Comparison of ENCODE assay signal across 1 cellular context in the genomic region with DNA sequence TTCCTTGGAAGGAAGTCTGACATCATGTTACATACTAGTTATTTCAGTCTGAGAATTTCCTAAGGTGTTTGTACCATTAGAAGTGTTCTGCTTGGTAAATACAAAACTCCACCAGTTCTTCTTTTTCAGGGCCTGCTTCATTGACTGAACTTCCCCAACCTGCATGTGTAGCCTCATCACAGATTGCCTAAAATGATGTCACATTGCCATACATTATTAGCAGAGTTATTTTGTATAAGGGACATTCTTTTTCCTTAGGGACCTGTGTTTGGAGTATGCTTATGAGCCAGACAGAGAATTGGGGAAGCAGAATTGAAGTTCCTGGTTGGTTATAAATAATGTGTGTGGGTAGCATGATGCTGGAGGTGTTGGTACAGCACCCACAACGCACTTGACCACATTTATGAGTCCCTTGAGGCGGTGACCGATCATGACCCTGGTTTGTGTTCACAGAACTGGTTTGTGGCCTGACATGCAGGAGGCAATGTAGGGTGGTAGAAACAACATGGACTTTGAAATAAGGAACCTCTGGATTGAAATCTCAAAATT.
TF ChIP-seq lines count a peak whose summit lies in the region.

No MANE protein-coding gene starts in this region.

TF ChIP-seq in SK-N-SH treated with all-trans-retinoic acid at 6 μM for 48 hours, 23 proteins besides CTCF, POLR2A, EP300 and RAD21 (continued from another document):
- TF ChIP-seq, protein P1, sequence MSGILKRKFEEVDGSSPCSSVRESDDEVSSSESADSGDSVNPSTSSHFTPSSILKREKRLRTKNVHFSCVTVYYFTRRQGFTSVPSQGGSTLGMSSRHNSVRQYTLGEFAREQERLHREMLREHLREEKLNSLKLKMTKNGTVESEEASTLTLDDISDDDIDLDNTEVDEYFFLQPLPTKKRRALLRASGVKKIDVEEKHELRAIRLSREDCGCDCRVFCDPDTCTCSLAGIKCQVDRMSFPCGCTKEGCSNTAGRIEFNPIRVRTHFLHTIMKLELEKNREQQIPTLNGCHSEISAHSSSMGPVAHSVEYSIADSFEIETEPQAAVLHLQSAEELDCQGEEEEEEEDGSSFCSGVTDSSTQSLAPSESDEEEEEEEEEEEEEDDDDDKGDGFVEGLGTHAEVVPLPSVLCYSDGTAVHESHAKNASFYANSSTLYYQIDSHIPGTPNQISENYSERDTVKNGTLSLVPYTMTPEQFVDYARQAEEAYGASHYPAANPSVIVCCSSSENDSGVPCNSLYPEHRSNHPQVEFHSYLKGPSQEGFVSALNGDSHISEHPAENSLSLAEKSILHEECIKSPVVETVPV (CRISPR knock-in tag; IDR thresholded peaks at IDR 0.05), result no peak
- TF ChIP-seq, protein P2, sequence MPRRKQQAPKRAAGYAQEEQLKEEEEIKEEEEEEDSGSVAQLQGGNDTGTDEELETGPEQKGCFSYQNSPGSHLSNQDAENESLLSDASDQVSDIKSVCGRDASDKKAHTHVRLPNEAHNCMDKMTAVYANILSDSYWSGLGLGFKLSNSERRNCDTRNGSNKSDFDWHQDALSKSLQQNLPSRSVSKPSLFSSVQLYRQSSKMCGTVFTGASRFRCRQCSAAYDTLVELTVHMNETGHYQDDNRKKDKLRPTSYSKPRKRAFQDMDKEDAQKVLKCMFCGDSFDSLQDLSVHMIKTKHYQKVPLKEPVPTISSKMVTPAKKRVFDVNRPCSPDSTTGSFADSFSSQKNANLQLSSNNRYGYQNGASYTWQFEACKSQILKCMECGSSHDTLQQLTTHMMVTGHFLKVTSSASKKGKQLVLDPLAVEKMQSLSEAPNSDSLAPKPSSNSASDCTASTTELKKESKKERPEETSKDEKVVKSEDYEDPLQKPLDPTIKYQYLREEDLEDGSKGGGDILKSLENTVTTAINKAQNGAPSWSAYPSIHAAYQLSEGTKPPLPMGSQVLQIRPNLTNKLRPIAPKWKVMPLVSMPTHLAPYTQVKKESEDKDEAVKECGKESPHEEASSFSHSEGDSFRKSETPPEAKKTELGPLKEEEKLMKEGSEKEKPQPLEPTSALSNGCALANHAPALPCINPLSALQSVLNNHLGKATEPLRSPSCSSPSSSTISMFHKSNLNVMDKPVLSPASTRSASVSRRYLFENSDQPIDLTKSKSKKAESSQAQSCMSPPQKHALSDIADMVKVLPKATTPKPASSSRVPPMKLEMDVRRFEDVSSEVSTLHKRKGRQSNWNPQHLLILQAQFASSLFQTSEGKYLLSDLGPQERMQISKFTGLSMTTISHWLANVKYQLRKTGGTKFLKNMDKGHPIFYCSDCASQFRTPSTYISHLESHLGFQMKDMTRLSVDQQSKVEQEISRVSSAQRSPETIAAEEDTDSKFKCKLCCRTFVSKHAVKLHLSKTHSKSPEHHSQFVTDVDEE (CRISPR knock-in tag; IDR thresholded peaks at IDR 0.05), result no peak
- TF ChIP-seq, protein P3, sequence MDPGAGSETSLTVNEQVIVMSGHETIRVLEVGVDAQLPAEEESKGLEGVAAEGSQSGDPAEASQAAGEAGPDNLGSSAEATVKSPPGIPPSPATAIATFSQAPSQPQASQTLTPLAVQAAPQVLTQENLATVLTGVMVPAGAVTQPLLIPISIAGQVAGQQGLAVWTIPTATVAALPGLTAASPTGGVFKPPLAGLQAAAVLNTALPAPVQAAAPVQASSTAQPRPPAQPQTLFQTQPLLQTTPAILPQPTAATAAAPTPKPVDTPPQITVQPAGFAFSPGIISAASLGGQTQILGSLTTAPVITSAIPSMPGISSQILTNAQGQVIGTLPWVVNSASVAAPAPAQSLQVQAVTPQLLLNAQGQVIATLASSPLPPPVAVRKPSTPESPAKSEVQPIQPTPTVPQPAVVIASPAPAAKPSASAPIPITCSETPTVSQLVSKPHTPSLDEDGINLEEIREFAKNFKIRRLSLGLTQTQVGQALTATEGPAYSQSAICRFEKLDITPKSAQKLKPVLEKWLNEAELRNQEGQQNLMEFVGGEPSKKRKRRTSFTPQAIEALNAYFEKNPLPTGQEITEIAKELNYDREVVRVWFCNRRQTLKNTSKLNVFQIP (CRISPR knock-in tag; IDR thresholded peaks at IDR 0.05; ENCODE audit: borderline replicate concordance, low read depth), result no peak
- no peak for TF ChIP-seq TOX (CRISPR knock-in tag; IDR thresholded peaks at IDR 0.05; ENCODE audit: borderline replicate concordance)
- TF ChIP-seq, protein P4, sequence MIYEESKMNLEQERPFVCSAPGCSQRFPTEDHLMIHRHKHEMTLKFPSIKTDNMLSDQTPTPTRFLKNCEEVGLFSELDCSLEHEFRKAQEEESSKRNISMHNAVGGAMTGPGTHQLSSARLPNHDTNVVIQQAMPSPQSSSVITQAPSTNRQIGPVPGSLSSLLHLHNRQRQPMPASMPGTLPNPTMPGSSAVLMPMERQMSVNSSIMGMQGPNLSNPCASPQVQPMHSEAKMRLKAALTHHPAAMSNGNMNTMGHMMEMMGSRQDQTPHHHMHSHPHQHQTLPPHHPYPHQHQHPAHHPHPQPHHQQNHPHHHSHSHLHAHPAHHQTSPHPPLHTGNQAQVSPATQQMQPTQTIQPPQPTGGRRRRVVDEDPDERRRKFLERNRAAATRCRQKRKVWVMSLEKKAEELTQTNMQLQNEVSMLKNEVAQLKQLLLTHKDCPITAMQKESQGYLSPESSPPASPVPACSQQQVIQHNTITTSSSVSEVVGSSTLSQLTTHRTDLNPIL (CRISPR knock-in tag; IDR thresholded peaks at IDR 0.05; ENCODE audit: low read depth), result no peak
